Comparison of ENCODE assay signal across 9 cellular contexts in the genomic region with DNA sequence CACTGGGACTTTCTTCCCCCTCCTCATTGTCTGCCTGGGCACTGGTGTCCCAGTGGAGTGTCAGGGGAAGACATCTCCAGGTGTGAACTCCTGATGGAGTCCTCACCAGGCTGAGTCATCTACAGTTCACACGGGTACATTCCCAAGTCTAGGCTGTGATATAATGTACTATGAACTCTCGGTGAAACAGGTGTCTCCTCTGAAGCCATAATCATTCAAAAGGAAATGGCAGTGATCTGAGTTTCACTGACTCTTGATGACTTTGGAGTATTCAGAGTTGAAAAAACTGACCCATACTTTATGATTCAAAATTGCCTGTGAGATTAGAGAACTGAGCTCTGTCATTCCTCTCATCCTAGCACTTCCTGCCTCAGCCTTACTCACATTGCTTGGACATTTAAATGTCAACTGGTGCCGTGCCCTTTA. TPM values are rescaled to one million over a fixed set of nuclear protein-coding genes. Genes with fewer than 3 reads are reported as not detected.
DNase-seq lines count a peak whose midpoint lies in the region; ATAC-seq and FAIRE-seq lines count a peak whose summit lies in the region.
"Had no signal": no experiment of that assay in that cellular context is flagged by ENCODE, and none has a peak within 500 bp of the region (broad histone marks: within the 10 kb centered on the region; RNA-seq: fewer than 3 reads in every experiment).

No MANE protein-coding gene starts in this region.

- no peaks in the 10 kb centered on the region for H3K9me3 Mint-ChIP-seq in activated naive CD8-positive, alpha-beta T cell (ENCODE audit: low read depth)
- H3K9me3 Mint-ChIP-seq in activated naive CD8-positive, alpha-beta T cell treated with anti-CD3 and anti-CD28 coated beads for 36 hours = no peaks in the 10 kb centered on the region
- no peaks in the 10 kb centered on the region for H3K9me3 Mint-ChIP-seq in activated T-helper 17 cell treated with anti-CD3 and anti-CD28 coated beads, Interleukin-2, amount 50 U/mL, for 72 hours

- H3K27me3 Mint-ChIP-seq in activated naive CD8-positive, alpha-beta T cell = peaks cover 15% of the 10 kb centered on the region
- H3K27me3 Mint-ChIP-seq in activated naive CD8-positive, alpha-beta T cell treated with anti-CD3 and anti-CD28 coated beads for 36 hours = peaks cover 14% of the 10 kb centered on the region
- H3K27me3 Mint-ChIP-seq in activated T-helper 17 cell treated with anti-CD3 and anti-CD28 coated beads, Interleukin-2, amount 50 U/mL, for 72 hours = peaks cover 14% of the 10 kb centered on the region

- peak; percentile 39 for ATAC-seq in HG03103 (IDR thresholded peaks at IDR 0.05; ENCODE audit: low read depth, unreplicated experiment)
- peak; percentile 78 for ATAC-seq in activated T-helper 17 cell treated with anti-CD3 and anti-CD28 coated beads, Interleukin-2, amount 50 U/mL, for 72 hours (replicated peaks)

- H3K4me3 Mint-ChIP-seq in activated naive CD8-positive, alpha-beta T cell = peak overlapping the region; percentile 42
- no peak overlapping the region for H3K4me3 Mint-ChIP-seq in activated naive CD8-positive, alpha-beta T cell treated with anti-CD3 and anti-CD28 coated beads for 36 hours
- peak overlapping the region; percentile 17 for H3K4me3 Mint-ChIP-seq in activated T-helper 17 cell treated with anti-CD3 and anti-CD28 coated beads, Interleukin-2, amount 50 U/mL, for 72 hours
- H3K4me3 Mint-ChIP-seq: CD4-positive, CD25-positive, alpha-beta regulatory T cell had no signal

- H3K27ac Mint-ChIP-seq in activated naive CD8-positive, alpha-beta T cell = no peak overlapping the region
- H3K27ac Mint-ChIP-seq in activated naive CD8-positive, alpha-beta T cell treated with anti-CD3 and anti-CD28 coated beads for 36 hours = no peak overlapping the region
- peak overlapping the region; percentile 6 for H3K27ac Mint-ChIP-seq in activated T-helper 17 cell treated with anti-CD3 and anti-CD28 coated beads, Interleukin-2, amount 50 U/mL, for 72 hours
- H3K27ac Mint-ChIP-seq: CD4-positive, CD25-positive, alpha-beta regulatory T cell had no signal

- DNase-seq in activated naive CD8-positive, alpha-beta T cell treated with anti-CD3 and anti-CD28 coated beads for 36 hours = no peak
- peak; percentile 49 for DNase-seq in urothelium cell line (ENCODE audit: low spot score)
- DNase-seq in pons (ENCODE audit: low spot score) = no peak
- no peak for DNase-seq in SW 1271 (lab: John Stamatoyannopoulos, UW)
- no peak for DNase-seq in HUDEP-2 (lab: John Stamatoyannopoulos, UW; ENCODE audit: unreplicated experiment in 76 of 76)

- H3K36me3 Mint-ChIP-seq in activated naive CD8-positive, alpha-beta T cell = no peaks in the 10 kb centered on the region
- no peaks in the 10 kb centered on the region for H3K36me3 Mint-ChIP-seq in activated naive CD8-positive, alpha-beta T cell treated with anti-CD3 and anti-CD28 coated beads for 36 hours
- no peaks in the 10 kb centered on the region for H3K36me3 Mint-ChIP-seq in activated T-helper 17 cell treated with anti-CD3 and anti-CD28 coated beads, Interleukin-2, amount 50 U/mL, for 72 hours (ENCODE audit: low read depth)
- H3K36me3 Mint-ChIP-seq: CD4-positive, CD25-positive, alpha-beta regulatory T cell had no signal

- H3K4me1 Mint-ChIP-seq in activated naive CD8-positive, alpha-beta T cell (ENCODE audit: low read depth) = peaks cover 16% of the 10 kb centered on the region
- peaks cover 12% of the 10 kb centered on the region for H3K4me1 Mint-ChIP-seq in activated naive CD8-positive, alpha-beta T cell treated with anti-CD3 and anti-CD28 coated beads for 36 hours
- H3K4me1 Mint-ChIP-seq in activated T-helper 17 cell treated with anti-CD3 and anti-CD28 coated beads, Interleukin-2, amount 50 U/mL, for 72 hours = peaks cover 7% of the 10 kb centered on the region

- no peak for FAIRE-seq in urothelium cell line (lab: Jason Lieb, UNC)

RNA-seq across cellular contexts. Expression of a gene that starts 9.1 kb away (rescaled TPM):
- total RNA-seq in activated naive CD8-positive, alpha-beta T cell treated with anti-CD3 and anti-CD28 coated beads for 36 hours = not detected
- total RNA-seq in activated T-helper 17 cell treated with anti-CD3 and anti-CD28 coated beads, Interleukin-2, amount 50 U/mL, for 72 hours = under 1 TPM; 0.04 to 0.05 TPM
- total RNA-seq: CD4-positive, CD25-positive, alpha-beta regulatory T cell had no signal
